Comparison of ENCODE assay signal across 1 cellular context in genomic region chr15:31324739-31325431, GRCh38.
TF ChIP-seq lines count a peak whose summit lies in the region.

No MANE protein-coding gene starts in this region.

TF ChIP-seq in IMR-90, 13 proteins besides CTCF, POLR2A, EP300 and RAD21:
- TF ChIP-seq ELK1 (IDR thresholded peaks at IDR 0.05; ENCODE audit: borderline replicate concordance, low read depth, low read length) (no peak), BHLHE40 (IDR thresholded peaks at IDR 0.05; ENCODE audit: low read depth, low read length) (no peak), MAZ (IDR thresholded peaks at IDR 0.05; ENCODE audit: borderline replicate concordance, low read depth, low read length) (no peak), FOS (IDR thresholded peaks at IDR 0.05; ENCODE audit: low read depth, low read length) (no peak), MXI1 (IDR thresholded peaks at IDR 0.05; ENCODE audit: borderline replicate concordance, low read depth, low read length) (no peak), SMC3 (IDR thresholded peaks at IDR 0.05; ENCODE audit: low read depth, low read length) (no peak), CEBPB (IDR thresholded peaks at IDR 0.05; ENCODE audit: low read depth, low read length) (no peak), CHD1 (IDR thresholded peaks at IDR 0.05; ENCODE audit: low read depth, low read length) (no peak), MAFK (IDR thresholded peaks at IDR 0.05; ENCODE audit: low read depth, low read length) (no peak), NFE2L2 (IDR thresholded peaks at IDR 0.05; ENCODE audit: low read depth, low read length) (no peak), RCOR1 (IDR thresholded peaks at IDR 0.05; ENCODE audit: insufficient replicate concordance, low read length) (no peak), USF2 (IDR thresholded peaks at IDR 0.05; ENCODE audit: low read depth, low read length) (no peak)
